25 cellular contexts compared by ENCODE assay signal in genomic region chr15:80457896-80458295, GRCh38. TPM values are rescaled to one million over a fixed set of nuclear protein-coding genes. Genes with fewer than 3 reads are reported as not detected.
"Had no signal": no experiment of that assay in that cellular context is flagged by ENCODE, and none has a peak within 500 bp of the region (broad histone marks: within the 10 kb centered on the region; RNA-seq: fewer than 3 reads in every experiment).

No MANE protein-coding gene starts in this region.

- H3K27ac Mint-ChIP-seq: activated CD8-positive, alpha-beta T cell treated with anti-CD3 and anti-CD28 coated beads, Interleukin-2, amount 10 ng/mL, durations not matched to agents 7 days and 5 days; activated naive CD4-positive, alpha-beta T cell treated with anti-CD3 and anti-CD28 coated beads, Interleukin-2, amount 50 U/mL, for 24 hours; activated T-helper 1 cell treated with anti-CD3 and anti-CD28 coated beads, Interleukin-12 subunit alpha, Interleukin-12 subunit beta, Interleukin-2, Interleukin-4 antibody, amounts not matched to agents 30 ng/mL and 10 ng/mL and 1 ng/mL, durations not matched to agents 14 hours and 24 hours and 36 hours; WTC11 had no signal

- H3K9me3 Mint-ChIP-seq: activated naive CD4-positive, alpha-beta T cell treated with anti-CD3 and anti-CD28 coated beads, Interleukin-2, amount 50 U/mL, for 24 hours; activated T-helper 1 cell treated with anti-CD3 and anti-CD28 coated beads, Interleukin-12 subunit alpha, Interleukin-12 subunit beta, Interleukin-2, Interleukin-4 antibody, amounts not matched to agents 30 ng/mL and 10 ng/mL and 1 ng/mL, durations not matched to agents 14 hours and 24 hours and 36 hours; WTC11 had no signal

- H3K4me3 Mint-ChIP-seq: activated CD8-positive, alpha-beta T cell treated with anti-CD3 and anti-CD28 coated beads, Interleukin-2, amount 10 ng/mL, durations not matched to agents 7 days and 5 days; activated naive CD4-positive, alpha-beta T cell treated with anti-CD3 and anti-CD28 coated beads, Interleukin-2, amount 50 U/mL, for 24 hours; activated T-helper 1 cell treated with anti-CD3 and anti-CD28 coated beads, Interleukin-12 subunit alpha, Interleukin-12 subunit beta, Interleukin-2, Interleukin-4 antibody, amounts not matched to agents 30 ng/mL and 10 ng/mL and 1 ng/mL, durations not matched to agents 14 hours and 24 hours and 36 hours; WTC11 had no signal

- H3K27ac ChIP-seq: breast epithelium, SK-N-MC had no signal

- H3K36me3 Mint-ChIP-seq: activated naive CD4-positive, alpha-beta T cell treated with anti-CD3 and anti-CD28 coated beads, Interleukin-2, amount 50 U/mL, for 24 hours; WTC11 had no signal

- DNase-seq: activated CD4-positive, alpha-beta T cell treated with anti-CD3 and anti-CD28 coated beads for 48 hours; activated CD4-positive, alpha-beta T cell treated with anti-CD3 and anti-CD28 coated beads, Interleukin-2, amount 50 U/mL, for 4 hours; activated CD4-positive, CD25-positive, alpha-beta regulatory T cell treated with anti-CD3 and anti-CD28 coated beads, Interleukin-2, amount 50 U/mL, for 72 hours; activated CD8-positive, alpha-beta memory T cell treated with anti-CD3 and anti-CD28 coated beads, Interleukin-2, amount 50 U/mL, for 48 hours; activated CD8-positive, alpha-beta T cell treated with anti-CD3 and anti-CD28 coated beads, Interleukin-2, amount 10 ng/mL, durations not matched to agents 7 days and 5 days; activated effector memory CD4-positive, alpha-beta T cell treated with Interleukin-2 at 50 U/mL for 16 hours; activated naive CD4-positive, alpha-beta T cell; activated T-cell treated with anti-CD3 and anti-CD28 coated beads, Interleukin-2, amount 50 U/mL, for 1 hour; aorta; central memory CD4-positive, alpha-beta T cell; Kasumi-1; NCI-H1105 treated with DMSO at 0.1 percent for 48 hours; NCI-H1436 treated with DMSO at 0.1 percent for 48 hours; NCI-H187; NCI-H2081; NCI-H446; NCI-H524; OCI-M1; RPMI8226 had no signal

RNA-seq across cellular contexts. Expression of gene ARNT2, which starts 53.7 kb away (rescaled TPM):
- total RNA-seq: activated CD8-positive, alpha-beta T cell treated with anti-CD3 and anti-CD28 coated beads, Interleukin-2, amount 10 ng/mL, durations not matched to agents 7 days and 5 days; T-helper 1 cell treated with Interleukin-12 subunit alpha and Interleukin-12 subunit beta and Interleukin-4 antibody, amounts not matched to agents 30 ng/mL and 1 ng/mL, for 36 hours had no signal
